ENCODE assay signal across 18 cellular contexts in genomic region chr6:111357680-111358079, GRCh38.
DNase-seq lines count a peak whose midpoint lies in the region; ATAC-seq and TF ChIP-seq lines count a peak whose summit lies in the region.
"Had no signal": no experiment of that assay in that cellular context is flagged by ENCODE, and none has a peak within 500 bp of the region (broad histone marks: within the 10 kb centered on the region; RNA-seq: fewer than 3 reads in every experiment).

No MANE protein-coding gene starts in this region.

- DNase-seq in AG10803 (ENCODE audit: low read depth) (peak; percentile 40), M059J (ENCODE audit: low read depth) (peak; percentile 12), choroid plexus epithelial cell (ENCODE audit: low read depth) (peak; percentile 7), nephron progenitor cell (no peak), iPS-NIHi7 (ENCODE audit: extremely low spot score) (no peak), Right ventricle myocardium superior (no peak), hippocampal formation (lab: John Stamatoyannopoulos, UW) (no peak)
- no peak for DNase-seq in stimulated activated CD4-positive, alpha-beta T cell treated with anti-CD3 and anti-CD28 coated beads, Interleukin-2, amount 100 ng/mL, for 24 hours
- DNase-seq: COR-L47, Kasumi-1, NCI-H1417 treated with DMSO at 0.1 percent for 48 hours, NCI-H1930, NCI-H446, NCI-H69, SIG-M5 had no signal

- H3K27ac Mint-ChIP-seq in nephron progenitor cell = peak overlapping the region; percentile 36
- H3K27ac Mint-ChIP-seq: IgD-negative memory B cell had no signal

- H3K4me3 Mint-ChIP-seq in nephron progenitor cell = no peak overlapping the region
- H3K4me3 Mint-ChIP-seq: IgD-negative memory B cell had no signal

- no peak for ATAC-seq in Right ventricle myocardium superior (ENCODE audit: poor library complexity)

- H3K9me3 Mint-ChIP-seq in nephron progenitor cell = no peaks in the 10 kb centered on the region
- H3K9me3 Mint-ChIP-seq: IgD-negative memory B cell had no signal

- H3K4me3 ChIP-seq in AG10803 (ENCODE audit: low read length) (no peak overlapping the region), choroid plexus epithelial cell (ENCODE audit: low read depth, low read length) (no peak overlapping the region)
- H3K4me3 ChIP-seq: A549, HAP-1 had no signal

- intact Hi-C loops in Right ventricle myocardium superior (cut with DNase I) = no loop called here

- peaks cover 30% of the 10 kb centered on the region for H3K36me3 Mint-ChIP-seq in nephron progenitor cell (ENCODE audit: low read depth)

- H3K27me3 Mint-ChIP-seq in nephron progenitor cell (ENCODE audit: low read depth, poor library complexity) = no peaks in the 10 kb centered on the region
- H3K27me3 Mint-ChIP-seq: IgD-negative memory B cell had no signal

- H3K4me1 Mint-ChIP-seq in nephron progenitor cell = peaks cover 13% of the 10 kb centered on the region
- H3K4me1 Mint-ChIP-seq: IgD-negative memory B cell had no signal

- TF ChIP-seq CTCF in AG10803 (conservative IDR thresholded peaks at IDR 0.05; ENCODE audit: low read length) (no peak), choroid plexus epithelial cell (conservative IDR thresholded peaks at IDR 0.05; ENCODE audit: low read depth, low read length) (no peak), nephron progenitor cell (IDR thresholded peaks at IDR 0.05) (no peak)

Comparison
In these comparisons a context has a peak if more than half of its experiments do, and no peak if none do; other contexts are left out.
1. DNase-seq: peak in AG10803 (single experiment), M059J (single experiment) and choroid plexus epithelial cell (single experiment); none in nephron progenitor cell (single experiment), stimulated activated CD4-positive, alpha-beta T cell treated with anti-CD3 and anti-CD28 coated beads, Interleukin-2, amount 100 ng/mL, for 24 hours (0 of 2), iPS-NIHi7 (single experiment), Right ventricle myocardium superior (single experiment) and hippocampal formation (0 of 2).